In genomic region chr22:36021649-36022048, GRCh38 we compare ENCODE assay signal across 1 cellular context.
TF ChIP-seq lines count a peak whose summit lies in the region.

No MANE protein-coding gene starts in this region.

TF ChIP-seq in HepG2, 621 proteins besides CTCF, POLR2A, EP300 and RAD21 (continued from another document):
- no peak for TF ChIP-seq DDIT3 (CRISPR knock-in tag; IDR thresholded peaks at IDR 0.05)
